11 cellular contexts compared by ENCODE assay signal in genomic region chr19:821228-821975, GRCh38. TPM values are rescaled to one million over a fixed set of nuclear protein-coding genes. Genes with fewer than 3 reads are reported as not detected.
DNase-seq lines count a peak whose midpoint lies in the region; ATAC-seq and TF ChIP-seq lines count a peak whose summit lies in the region.
"Had no signal": no experiment of that assay in that cellular context is flagged by ENCODE, and none has a peak within 500 bp of the region (broad histone marks: within the 10 kb centered on the region; RNA-seq: fewer than 3 reads in every experiment).

TSS of gene PLPPR3 (minus strand) at chr19:821955. CDS start at chr19:821559, 396 bp downstream.

- no peak within 1 kb of the TSS for H3K23ac ChIP-seq in mesendoderm (ENCODE audit: low read length)

- peak within 1 kb of the TSS; percentile 51 for H2BK120ac ChIP-seq in mesendoderm (ENCODE audit: low read depth, low read length)

- H4K8ac ChIP-seq in mesendoderm (ENCODE audit: low read depth, low read length) = no peak within 1 kb of the TSS

- H2AK5ac ChIP-seq in mesendoderm (ENCODE audit: low read length) = no peak within 1 kb of the TSS

- WGBS in mesendoderm (ENCODE audit: extremely low coverage, insufficient coverage, low lambda C conversion rate) = no CpG with 5 or more reads among the region's 82 CpGs
- 13% methylated on average over 6 of the region's 82 CpGs; no CpG with 5 or more reads in 1 of the 2 donors for WGBS in transverse colon (ENCODE audit: low coverage in 1 of 2), 2 donors

- H3K27me3 ChIP-seq in mesendoderm (ENCODE audit: insufficient read depth, low read length, poor library complexity) (no peaks in the 10 kb centered on the region), transverse colon (peaks cover 54% of the 10 kb centered on the region)

- intact Hi-C loops in transverse colon (cut with DNase I; ENCODE audit: low total_unique reads) = no loop called here

- peak within 1 kb of the TSS; percentile 49 for H3K4me3 ChIP-seq in choroid plexus epithelial cell (ENCODE audit: low read depth, low read length)
- H3K4me3 ChIP-seq in mesendoderm (ENCODE audit: low read length) = peak within 1 kb of the TSS; percentile 34
- peak within 1 kb of the TSS in 3 of 4 donors; percentile 14 to 40 (median 24) for H3K4me3 ChIP-seq in transverse colon
- H3K4me3 ChIP-seq: BLaER1 treated with 17β-estradiol and CSF1 and Interleukin-3, amounts not matched to agents 10 nM and 100 nM had no signal

- no peaks in the 10 kb centered on the region for H3K4me1 ChIP-seq in mesendoderm (ENCODE audit: control insufficient read depth, low read depth, low read length)
- peaks cover 0 to 16% (median 14%) of the 10 kb centered on the region in 4 donors for H3K4me1 ChIP-seq in transverse colon

- no peak within 1 kb of the TSS for H4K5ac ChIP-seq in mesendoderm (ENCODE audit: low read length)

- H3K79me2 ChIP-seq in mesendoderm (ENCODE audit: control insufficient read depth, insufficient read depth, low read length) = no peaks in the 10 kb centered on the region

- no peak for DNase-seq in activated naive CD8-positive, alpha-beta T cell treated with anti-CD3 and anti-CD28 coated beads, Interleukin-2, amount 50 U/mL, for 24 hours
- DNase-seq in choroid plexus epithelial cell (ENCODE audit: low read depth) (no peak), mesendoderm (no peak), transverse colon (no peak), T-helper 2 cell (no peak), NCI-H524 (lab: John Stamatoyannopoulos, UW) (no peak), NCI-H2081 treated with DMSO at 0.1 percent for 48 hours (lab: John Stamatoyannopoulos, UW) (no peak)
- DNase-seq: activated CD8-positive, alpha-beta T cell treated with anti-CD3 and anti-CD28 coated beads, Interleukin-2, amount 10 ng/mL, durations not matched to agents 7 days and 5 days had no signal

- H2BK15ac ChIP-seq in mesendoderm (replicated peaks; ENCODE audit: low read depth) = no peak within 1 kb of the TSS

- no peaks in the 10 kb centered on the region for H3K4me1 Mint-ChIP-seq in activated naive CD8-positive, alpha-beta T cell (ENCODE audit: low read depth)
- H3K4me1 Mint-ChIP-seq in activated naive CD8-positive, alpha-beta T cell treated with anti-CD3 and anti-CD28 coated beads, Interleukin-2, amount 50 U/mL, for 24 hours = no peaks in the 10 kb centered on the region
- H3K4me1 Mint-ChIP-seq: IgD-negative memory B cell had no signal

- H3K27ac Mint-ChIP-seq in activated naive CD8-positive, alpha-beta T cell = no peak within 1 kb of the TSS
- H3K27ac Mint-ChIP-seq in activated naive CD8-positive, alpha-beta T cell treated with anti-CD3 and anti-CD28 coated beads, Interleukin-2, amount 50 U/mL, for 24 hours = no peak within 1 kb of the TSS
- H3K27ac Mint-ChIP-seq: activated CD8-positive, alpha-beta T cell treated with anti-CD3 and anti-CD28 coated beads, Interleukin-2, amount 10 ng/mL, durations not matched to agents 7 days and 5 days had no signal

- no peaks in the 10 kb centered on the region for H3K79me1 ChIP-seq in mesendoderm (ENCODE audit: low read length)

- peak within 1 kb of the TSS; percentile 97 for H3K18ac ChIP-seq in mesendoderm (ENCODE audit: low read length)

- no peaks in the 10 kb centered on the region for H3K36me3 ChIP-seq in mesendoderm (ENCODE audit: control insufficient read depth, insufficient read depth, low read length)
- H3K36me3 ChIP-seq in transverse colon = no peaks in the 10 kb centered on the region
- H3K36me3 ChIP-seq: BLaER1 treated with 17β-estradiol and CSF1 and Interleukin-3, amounts not matched to agents 10 nM and 100 nM had no signal

- TF ChIP-seq CTCF in choroid plexus epithelial cell (conservative IDR thresholded peaks at IDR 0.05; ENCODE audit: low read depth, low read length) (no peak), transverse colon (IDR thresholded peaks at IDR 0.05) (no peak)

- ATAC-seq in activated naive CD8-positive, alpha-beta T cell treated with anti-CD3 and anti-CD28 coated beads, Interleukin-2, amount 50 U/mL, for 24 hours = no peak
- ATAC-seq: activated CD8-positive, alpha-beta T cell treated with anti-CD3 and anti-CD28 coated beads, Interleukin-2, amount 10 ng/mL, durations not matched to agents 7 days and 5 days had no signal

- no peaks in the 10 kb centered on the region for H3K27me3 Mint-ChIP-seq in activated naive CD8-positive, alpha-beta T cell
- peaks cover 17% of the 10 kb centered on the region for H3K27me3 Mint-ChIP-seq in activated naive CD8-positive, alpha-beta T cell treated with anti-CD3 and anti-CD28 coated beads, Interleukin-2, amount 50 U/mL, for 24 hours

- H3K27ac ChIP-seq in mesendoderm (ENCODE audit: low read depth, low read length) (no peak within 1 kb of the TSS), transverse colon (no peak within 1 kb of the TSS)

- H3K4me3 Mint-ChIP-seq in activated naive CD8-positive, alpha-beta T cell = peak within 1 kb of the TSS; percentile 58
- no peak within 1 kb of the TSS for H3K4me3 Mint-ChIP-seq in activated naive CD8-positive, alpha-beta T cell treated with anti-CD3 and anti-CD28 coated beads, Interleukin-2, amount 50 U/mL, for 24 hours
- H3K4me3 Mint-ChIP-seq: activated CD8-positive, alpha-beta T cell treated with anti-CD3 and anti-CD28 coated beads, Interleukin-2, amount 10 ng/mL, durations not matched to agents 7 days and 5 days had no signal

- peak within 1 kb of the TSS; percentile 87 for H3K56ac ChIP-seq in mesendoderm (ENCODE audit: low read length)

- no peaks in the 10 kb centered on the region for H3K9me3 Mint-ChIP-seq in activated naive CD8-positive, alpha-beta T cell (ENCODE audit: low read depth)
- H3K9me3 Mint-ChIP-seq in activated naive CD8-positive, alpha-beta T cell treated with anti-CD3 and anti-CD28 coated beads, Interleukin-2, amount 50 U/mL, for 24 hours = peaks cover 5% of the 10 kb centered on the region
- H3K9me3 Mint-ChIP-seq: IgD-negative memory B cell had no signal

- H3K9me3 ChIP-seq in transverse colon = no peaks in the 10 kb centered on the region
- H3K9me3 ChIP-seq: BLaER1 treated with 17β-estradiol and CSF1 and Interleukin-3, amounts not matched to agents 10 nM and 100 nM had no signal

- peaks cover 3% of the 10 kb centered on the region for H3K36me3 Mint-ChIP-seq in activated naive CD8-positive, alpha-beta T cell
- peaks cover 3% of the 10 kb centered on the region for H3K36me3 Mint-ChIP-seq in activated naive CD8-positive, alpha-beta T cell treated with anti-CD3 and anti-CD28 coated beads, Interleukin-2, amount 50 U/mL, for 24 hours (ENCODE audit: low read depth)
- H3K36me3 Mint-ChIP-seq: IgD-negative memory B cell had no signal

- TF ChIP-seq POLR2A in transverse colon (IDR thresholded peaks at IDR 0.05) = no peak

- no peak within 1 kb of the TSS for H2BK5ac ChIP-seq in mesendoderm (ENCODE audit: low read length)

- peak within 1 kb of the TSS; percentile 62 for H3K9ac ChIP-seq in mesendoderm (ENCODE audit: low read length)
- H3K9ac ChIP-seq: BLaER1 treated with 17β-estradiol and CSF1 and Interleukin-3, amounts not matched to agents 10 nM and 100 nM had no signal

- in situ Hi-C loops in transverse colon (cut with MboI; ENCODE audit: low pct_ligation_motif_present in 1 of 4, low pct_unique_long_range_greater_than_20kb in 1 of 4, low sequenced_read_pairs in 3 of 4) = no loop called here

- peak within 1 kb of the TSS; percentile 28 for H3K4ac ChIP-seq in mesendoderm (ENCODE audit: low read depth, low read length)

- no peak for TF ChIP-seq EP300 in transverse colon (IDR thresholded peaks at IDR 0.05; ENCODE audit: low read depth)

- H3K4me2 ChIP-seq in mesendoderm (ENCODE audit: low read length) = peak within 1 kb of the TSS; percentile 29

RNA-seq across cellular contexts. Expression of gene PLPPR3, which starts in this region (rescaled TPM):
- polyA plus RNA-seq in mesendoderm (2013, experiment 1 of 2) = 15.2 TPM
- polyA plus RNA-seq in mesendoderm (2013, experiment 2 of 2) = 15.1 TPM
- total RNA-seq in transverse colon = not detected
- total RNA-seq: activated CD8-positive, alpha-beta T cell treated with anti-CD3 and anti-CD28 coated beads, Interleukin-2, amount 10 ng/mL, durations not matched to agents 7 days and 5 days had no signal
- polyA plus RNA-seq: IgD-negative memory B cell had no signal
